ENCODE assay signal across 1 cellular context in the genomic region with DNA sequence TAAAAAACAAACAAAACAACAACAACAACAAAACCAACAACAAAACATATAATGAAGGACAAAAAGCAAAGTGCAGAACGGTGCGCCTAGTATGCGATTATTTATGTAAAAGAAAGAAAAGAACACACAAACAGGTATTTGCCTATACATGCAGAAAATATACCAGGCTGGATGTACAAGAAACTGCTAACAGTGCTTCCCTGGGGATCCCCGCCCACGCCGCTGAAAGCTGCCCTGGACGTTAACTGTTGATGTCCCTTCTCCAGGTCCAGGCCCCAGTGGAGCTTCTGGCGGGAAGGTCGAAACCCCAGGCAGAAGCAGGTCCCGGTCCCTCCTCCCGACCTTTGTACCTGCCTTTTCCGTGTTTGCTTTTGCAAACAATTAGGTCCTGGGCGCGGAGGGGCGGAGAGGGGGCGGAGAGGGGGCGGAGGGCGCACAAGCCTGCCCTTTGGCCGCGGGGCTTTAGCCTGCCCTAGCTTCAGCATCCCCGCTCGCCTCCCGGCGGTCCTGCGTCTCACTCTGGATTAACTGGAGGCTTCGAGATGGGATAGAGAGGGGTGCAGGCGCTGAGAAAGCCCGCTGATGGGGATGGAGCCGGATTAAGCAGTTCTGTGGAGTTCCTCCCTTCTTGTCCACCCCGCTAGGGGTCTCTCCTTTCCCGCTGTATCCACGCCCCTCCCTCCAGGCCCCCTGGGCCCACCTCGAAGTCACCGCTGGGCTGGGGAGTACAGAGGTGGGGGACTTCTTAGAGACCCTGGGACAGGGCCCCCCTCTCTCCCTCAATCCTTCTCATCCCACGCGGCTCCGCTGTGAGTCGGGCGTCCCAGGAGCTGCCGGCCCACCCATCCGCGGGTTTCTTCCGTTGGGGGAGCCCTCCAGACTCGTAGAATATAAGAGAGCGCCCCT.
TF ChIP-seq lines count a peak whose summit lies in the region.

No MANE protein-coding gene starts in this region.

TF ChIP-seq in HepG2, 621 proteins besides CTCF, POLR2A, EP300 and RAD21 (continued from another document and continues in another):
- TF ChIP-seq FOXP1 (IDR thresholded peaks at IDR 0.05) = peak; percentile 93
- TF ChIP-seq FOXP1 (CRISPR knock-in tag; IDR thresholded peaks at IDR 0.05) = peak; percentile 93
- TF ChIP-seq, protein P1, sequence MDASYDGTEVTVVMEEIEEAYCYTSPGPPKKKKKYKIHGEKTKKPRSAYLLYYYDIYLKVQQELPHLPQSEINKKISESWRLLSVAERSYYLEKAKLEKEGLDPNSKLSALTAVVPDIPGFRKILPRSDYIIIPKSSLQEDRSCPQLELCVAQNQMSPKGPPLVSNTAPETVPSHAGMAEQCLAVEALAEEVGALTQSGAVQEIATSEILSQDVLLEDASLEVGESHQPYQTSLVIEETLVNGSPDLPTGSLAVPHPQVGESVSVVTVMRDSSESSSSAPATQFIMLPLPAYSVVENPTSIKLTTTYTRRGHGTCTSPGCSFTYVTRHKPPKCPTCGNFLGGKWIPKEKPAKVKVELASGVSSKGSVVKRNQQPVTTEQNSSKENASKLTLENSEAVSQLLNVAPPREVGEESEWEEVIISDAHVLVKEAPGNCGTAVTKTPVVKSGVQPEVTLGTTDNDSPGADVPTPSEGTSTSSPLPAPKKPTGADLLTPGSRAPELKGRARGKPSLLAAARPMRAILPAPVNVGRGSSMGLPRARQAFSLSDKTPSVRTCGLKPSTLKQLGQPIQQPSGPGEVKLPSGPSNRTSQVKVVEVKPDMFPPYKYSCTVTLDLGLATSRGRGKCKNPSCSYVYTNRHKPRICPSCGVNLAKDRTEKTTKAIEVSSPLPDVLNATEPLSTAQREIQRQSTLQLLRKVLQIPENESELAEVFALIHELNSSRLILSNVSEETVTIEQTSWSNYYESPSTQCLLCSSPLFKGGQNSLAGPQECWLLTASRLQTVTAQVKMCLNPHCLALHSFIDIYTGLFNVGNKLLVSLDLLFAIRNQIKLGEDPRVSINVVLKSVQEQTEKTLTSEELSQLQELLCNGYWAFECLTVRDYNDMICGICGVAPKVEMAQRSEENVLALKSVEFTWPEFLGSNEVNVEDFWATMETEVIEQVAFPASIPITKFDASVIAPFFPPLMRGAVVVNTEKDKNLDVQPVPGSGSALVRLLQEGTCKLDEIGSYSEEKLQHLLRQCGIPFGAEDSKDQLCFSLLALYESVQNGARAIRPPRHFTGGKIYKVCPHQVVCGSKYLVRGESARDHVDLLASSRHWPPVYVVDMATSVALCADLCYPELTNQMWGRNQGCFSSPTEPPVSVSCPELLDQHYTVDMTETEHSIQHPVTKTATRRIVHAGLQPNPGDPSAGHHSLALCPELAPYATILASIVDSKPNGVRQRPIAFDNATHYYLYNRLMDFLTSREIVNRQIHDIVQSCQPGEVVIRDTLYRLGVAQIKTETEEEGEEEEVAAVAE (CRISPR knock-in tag; IDR thresholded peaks at IDR 0.05; ENCODE audit: borderline replicate concordance) = peak; percentile 80
- peak; percentile 34 for TF ChIP-seq PHF8 (CRISPR knock-in tag; IDR thresholded peaks at IDR 0.05)
- TF ChIP-seq, protein P2, sequence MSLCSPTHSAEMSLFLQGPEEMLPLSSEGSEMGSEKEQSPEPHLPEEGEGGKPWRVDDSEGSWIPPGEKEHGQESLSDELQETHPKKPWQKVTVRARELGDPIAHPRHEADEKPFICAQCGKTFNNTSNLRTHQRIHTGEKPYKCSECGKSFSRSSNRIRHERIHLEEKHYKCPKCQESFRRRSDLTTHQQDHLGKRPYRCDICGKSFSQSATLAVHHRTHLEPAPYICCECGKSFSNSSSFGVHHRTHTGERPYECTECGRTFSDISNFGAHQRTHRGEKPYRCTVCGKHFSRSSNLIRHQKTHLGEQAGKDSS (CRISPR knock-in tag; IDR thresholded peaks at IDR 0.05; ENCODE audit: borderline replicate concordance, low read depth) = peak; percentile 86
- TF ChIP-seq, protein P3, sequence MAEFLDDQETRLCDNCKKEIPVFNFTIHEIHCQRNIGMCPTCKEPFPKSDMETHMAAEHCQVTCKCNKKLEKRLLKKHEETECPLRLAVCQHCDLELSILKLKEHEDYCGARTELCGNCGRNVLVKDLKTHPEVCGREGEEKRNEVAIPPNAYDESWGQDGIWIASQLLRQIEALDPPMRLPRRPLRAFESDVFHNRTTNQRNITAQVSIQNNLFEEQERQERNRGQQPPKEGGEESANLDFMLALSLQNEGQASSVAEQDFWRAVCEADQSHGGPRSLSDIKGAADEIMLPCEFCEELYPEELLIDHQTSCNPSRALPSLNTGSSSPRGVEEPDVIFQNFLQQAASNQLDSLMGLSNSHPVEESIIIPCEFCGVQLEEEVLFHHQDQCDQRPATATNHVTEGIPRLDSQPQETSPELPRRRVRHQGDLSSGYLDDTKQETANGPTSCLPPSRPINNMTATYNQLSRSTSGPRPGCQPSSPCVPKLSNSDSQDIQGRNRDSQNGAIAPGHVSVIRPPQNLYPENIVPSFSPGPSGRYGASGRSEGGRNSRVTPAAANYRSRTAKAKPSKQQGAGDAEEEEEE (CRISPR knock-in tag; IDR thresholded peaks at IDR 0.05; ENCODE audit: borderline replicate concordance) = peak; percentile 77; the same call in 1 of the 2 replicates
- TF ChIP-seq MTERF4 (CRISPR knock-in tag; IDR thresholded peaks at IDR 0.05) = 0 out of 2 replicates have a peak, but pooled peaks have one; percentile 55
- TF ChIP-seq ZNF644 (CRISPR knock-in tag; IDR thresholded peaks at IDR 0.05; ENCODE audit: low read depth) = 0 out of 2 replicates have a peak, but pooled peaks have one; percentile 63
- no peak; the same call in 1 of the 2 replicates for TF ChIP-seq ZNF572 (CRISPR knock-in tag; IDR thresholded peaks at IDR 0.05)
- TF ChIP-seq ZNF678 (CRISPR knock-in tag; IDR thresholded peaks at IDR 0.05) = 0 out of 2 replicates have a peak, but pooled peaks have one; percentile 23
- peak; percentile 81; the same call in 1 of the 2 replicates for TF ChIP-seq ZNF232 (CRISPR knock-in tag; IDR thresholded peaks at IDR 0.05; ENCODE audit: borderline replicate concordance)
- no peak for TF ChIP-seq ZNF563 (CRISPR knock-in tag; IDR thresholded peaks at IDR 0.05)
- TF ChIP-seq ZNF333 (CRISPR knock-in tag; IDR thresholded peaks at IDR 0.05; ENCODE audit: borderline replicate concordance) = no peak; the same call in 1 of the 2 replicates
- TF ChIP-seq, protein P4, sequence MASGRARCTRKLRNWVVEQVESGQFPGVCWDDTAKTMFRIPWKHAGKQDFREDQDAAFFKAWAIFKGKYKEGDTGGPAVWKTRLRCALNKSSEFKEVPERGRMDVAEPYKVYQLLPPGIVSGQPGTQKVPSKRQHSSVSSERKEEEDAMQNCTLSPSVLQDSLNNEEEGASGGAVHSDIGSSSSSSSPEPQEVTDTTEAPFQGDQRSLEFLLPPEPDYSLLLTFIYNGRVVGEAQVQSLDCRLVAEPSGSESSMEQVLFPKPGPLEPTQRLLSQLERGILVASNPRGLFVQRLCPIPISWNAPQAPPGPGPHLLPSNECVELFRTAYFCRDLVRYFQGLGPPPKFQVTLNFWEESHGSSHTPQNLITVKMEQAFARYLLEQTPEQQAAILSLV (CRISPR knock-in tag; IDR thresholded peaks at IDR 0.05; ENCODE audit: borderline replicate concordance) = peak; percentile 81; the same call in 1 of the 2 replicates
- no peak for TF ChIP-seq SETDB1 (CRISPR knock-in tag; IDR thresholded peaks at IDR 0.05; ENCODE audit: borderline replicate concordance)
- peak; percentile 94 for TF ChIP-seq ZNF503 (CRISPR knock-in tag; IDR thresholded peaks at IDR 0.05)
- TF ChIP-seq, protein P5, sequence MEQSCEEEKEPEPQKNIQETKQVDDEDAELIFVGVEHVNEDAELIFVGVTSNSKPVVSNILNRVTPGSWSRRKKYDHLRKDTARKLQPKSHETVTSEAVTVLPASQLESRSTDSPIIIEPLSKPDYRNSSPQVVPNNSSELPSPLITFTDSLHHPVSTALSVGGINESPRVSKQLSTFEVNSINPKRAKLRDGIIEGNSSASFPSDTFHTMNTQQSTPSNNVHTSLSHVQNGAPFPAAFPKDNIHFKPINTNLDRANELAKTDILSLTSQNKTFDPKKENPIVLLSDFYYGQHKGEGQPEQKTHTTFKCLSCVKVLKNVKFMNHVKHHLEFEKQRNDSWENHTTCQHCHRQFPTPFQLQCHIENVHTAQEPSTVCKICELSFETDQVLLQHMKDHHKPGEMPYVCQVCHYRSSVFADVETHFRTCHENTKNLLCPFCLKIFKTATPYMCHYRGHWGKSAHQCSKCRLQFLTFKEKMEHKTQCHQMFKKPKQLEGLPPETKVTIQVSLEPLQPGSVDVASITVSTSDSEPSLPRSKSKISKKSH (CRISPR knock-in tag; IDR thresholded peaks at IDR 0.05; ENCODE audit: borderline replicate concordance) = peak; percentile 63; the same call in 1 of the 2 replicates
- peak; percentile 94; the same call in 1 of the 2 replicates for TF ChIP-seq HMG20B (CRISPR knock-in tag; conservative IDR thresholded peaks at IDR 0.05)
- TF ChIP-seq PAWR (CRISPR knock-in tag; IDR thresholded peaks at IDR 0.05; ENCODE audit: borderline replicate concordance) = no peak; the same call in 1 of the 2 replicates
- TF ChIP-seq, protein P6, sequence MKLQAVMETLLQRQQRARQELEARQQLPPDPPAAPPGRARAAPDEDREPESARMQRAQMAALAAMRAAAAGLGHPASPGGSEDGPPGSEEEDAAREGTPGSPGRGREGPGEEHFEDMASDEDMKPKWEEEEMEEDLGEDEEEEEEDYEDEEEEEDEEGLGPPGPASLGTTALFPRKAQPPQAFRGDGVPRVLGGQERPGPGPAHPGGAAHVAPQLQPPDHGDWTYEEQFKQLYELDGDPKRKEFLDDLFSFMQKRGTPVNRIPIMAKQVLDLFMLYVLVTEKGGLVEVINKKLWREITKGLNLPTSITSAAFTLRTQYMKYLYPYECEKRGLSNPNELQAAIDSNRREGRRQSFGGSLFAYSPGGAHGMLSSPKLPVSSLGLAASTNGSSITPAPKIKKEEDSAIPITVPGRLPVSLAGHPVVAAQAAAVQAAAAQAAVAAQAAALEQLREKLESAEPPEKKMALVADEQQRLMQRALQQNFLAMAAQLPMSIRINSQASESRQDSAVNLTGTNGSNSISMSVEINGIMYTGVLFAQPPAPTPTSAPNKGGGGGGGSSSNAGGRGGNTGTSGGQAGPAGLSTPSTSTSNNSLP (IDR thresholded peaks at IDR 0.05; ENCODE audit: low read depth, low read length) = peak; percentile 72; the same call in 1 of the 2 replicates
- TF ChIP-seq, protein P7, sequence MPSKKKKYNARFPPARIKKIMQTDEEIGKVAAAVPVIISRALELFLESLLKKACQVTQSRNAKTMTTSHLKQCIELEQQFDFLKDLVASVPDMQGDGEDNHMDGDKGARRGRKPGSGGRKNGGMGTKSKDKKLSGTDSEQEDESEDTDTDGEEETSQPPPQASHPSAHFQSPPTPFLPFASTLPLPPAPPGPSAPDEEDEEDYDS (CRISPR knock-in tag; IDR thresholded peaks at IDR 0.05) = peak; percentile 84
- no peak for TF ChIP-seq TOPORS (CRISPR knock-in tag; IDR thresholded peaks at IDR 0.05)
- peak; percentile 73; the same call in 1 of the 2 replicates for TF ChIP-seq ZNF749 (CRISPR knock-in tag; IDR thresholded peaks at IDR 0.05; ENCODE audit: borderline replicate concordance)
- no peak for TF ChIP-seq NFE2 (CRISPR knock-in tag; IDR thresholded peaks at IDR 0.05)
- no peak for TF ChIP-seq MTA3 (CRISPR knock-in tag; IDR thresholded peaks at IDR 0.05)
- TF ChIP-seq ZNF225 (CRISPR knock-in tag; IDR thresholded peaks at IDR 0.05) = peak; percentile 78
- TF ChIP-seq ZBTB37 (CRISPR knock-in tag; IDR thresholded peaks at IDR 0.05) = peak; percentile 82; the same call in 1 of the 2 replicates
- no peak for TF ChIP-seq ZNF703 (CRISPR knock-in tag; IDR thresholded peaks at IDR 0.05; ENCODE audit: borderline replicate concordance)
- TF ChIP-seq ARHGAP35 (CRISPR knock-in tag; IDR thresholded peaks at IDR 0.05; ENCODE audit: borderline replicate concordance) = 0 out of 2 replicates have a peak, but pooled peaks have one; percentile 1
- TF ChIP-seq, protein P8, sequence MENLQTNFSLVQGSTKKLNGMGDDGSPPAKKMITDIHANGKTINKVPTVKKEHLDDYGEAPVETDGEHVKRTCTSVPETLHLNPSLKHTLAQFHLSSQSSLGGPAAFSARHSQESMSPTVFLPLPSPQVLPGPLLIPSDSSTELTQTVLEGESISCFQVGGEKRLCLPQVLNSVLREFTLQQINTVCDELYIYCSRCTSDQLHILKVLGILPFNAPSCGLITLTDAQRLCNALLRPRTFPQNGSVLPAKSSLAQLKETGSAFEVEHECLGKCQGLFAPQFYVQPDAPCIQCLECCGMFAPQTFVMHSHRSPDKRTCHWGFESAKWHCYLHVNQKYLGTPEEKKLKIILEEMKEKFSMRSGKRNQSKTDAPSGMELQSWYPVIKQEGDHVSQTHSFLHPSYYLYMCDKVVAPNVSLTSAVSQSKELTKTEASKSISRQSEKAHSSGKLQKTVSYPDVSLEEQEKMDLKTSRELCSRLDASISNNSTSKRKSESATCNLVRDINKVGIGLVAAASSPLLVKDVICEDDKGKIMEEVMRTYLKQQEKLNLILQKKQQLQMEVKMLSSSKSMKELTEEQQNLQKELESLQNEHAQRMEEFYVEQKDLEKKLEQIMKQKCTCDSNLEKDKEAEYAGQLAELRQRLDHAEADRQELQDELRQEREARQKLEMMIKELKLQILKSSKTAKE (CRISPR knock-in tag; IDR thresholded peaks at IDR 0.05; ENCODE audit: borderline replicate concordance) = peak; percentile 96
- no peak for TF ChIP-seq YY1 (IDR thresholded peaks at IDR 0.05; ENCODE audit: insufficient read depth, insufficient replicate concordance, low read depth, low read length)
